In genomic region chr10:21625623-21626229, GRCh38 we compare ENCODE assay signal across 12 cellular contexts.
"Had no signal": no experiment of that assay in that cellular context is flagged by ENCODE, and none has a peak within 500 bp of the region (broad histone marks: within the 10 kb centered on the region; RNA-seq: fewer than 3 reads in every experiment).

No MANE protein-coding gene starts in this region.

- DNase-seq: activated effector memory CD4-positive, alpha-beta T cell treated with anti-CD3 and anti-CD28 coated beads, Interleukin-2, amount 50 U/mL, for 16 hours; activated T-cell treated with anti-CD3 and anti-CD28 coated beads for 4 hours; adrenal gland; central memory CD4-positive, alpha-beta T cell; kidney; left ventricle myocardium inferior; stimulated activated CD4-positive, alpha-beta T cell treated with anti-CD3 and anti-CD28 coated beads, Interleukin-4, amount 100 ng/mL, for 24 hours; stomach; T1000 had no signal

- H3K4me3 Mint-ChIP-seq: memory B cell, nephron had no signal

- H3K27me3 ChIP-seq: adrenal gland, stomach had no signal

- H3K27ac Mint-ChIP-seq: memory B cell, nephron had no signal

- H3K27ac ChIP-seq: adrenal gland, left ventricle myocardium inferior, stomach, thoracic aorta had no signal

- H3K9me3 Mint-ChIP-seq: memory B cell, nephron had no signal

- H3K27me3 Mint-ChIP-seq: memory B cell had no signal

- H3K9me3 ChIP-seq: adrenal gland, left ventricle myocardium inferior, stomach, thoracic aorta had no signal

- H3K4me3 ChIP-seq: adrenal gland, left ventricle myocardium inferior, stomach, thoracic aorta had no signal

- H3K36me3 ChIP-seq: adrenal gland had no signal
